In genomic region chr2:24761866-24762265, GRCh38 we compare ENCODE assay signal across 25 cellular contexts.
"Had no signal": no experiment of that assay in that cellular context is flagged by ENCODE, and none has a peak within 500 bp of the region (broad histone marks: within the 10 kb centered on the region; RNA-seq: fewer than 3 reads in every experiment).

No MANE protein-coding gene starts in this region.

- H3K9me3 ChIP-seq: lower lobe of right lung, ovary, psoas muscle, sigmoid colon, upper lobe of left lung, vagina had no signal

- H3K36me3 ChIP-seq: ovary had no signal

- ATAC-seq: activated naive CD4-positive, alpha-beta T cell treated with anti-CD3 and anti-CD28 coated beads, Interleukin-2, amount 50 U/mL, for 72 hours; activated T-helper 17 cell treated with anti-CD3 and anti-CD28 coated beads, Interleukin-2, amount 50 U/mL, for 72 hours; esophagus mucosa; lower lobe of right lung; psoas muscle; stimulated activated effector memory CD8-positive, alpha-beta T cell treated with anti-CD3 and anti-CD28 coated beads, Interleukin-12 subunit alpha, Interleukin-12 subunit beta, amount 100 ng/mL, for 72 hours; WTC11 had no signal

- H3K4me1 Mint-ChIP-seq: nephron, WTC11 had no signal

- H3K4me3 ChIP-seq: lower lobe of right lung, ovary, psoas muscle, sigmoid colon, upper lobe of left lung, vagina had no signal

- H3K4me3 Mint-ChIP-seq: activated CD4-positive, alpha-beta memory T cell treated with anti-CD3 and anti-CD28 coated beads, Interleukin-2, amount 10 ng/mL, durations not matched to agents 7 days and 5 days; activated CD4-positive, alpha-beta T cell treated with anti-CD3 and anti-CD28 coated beads, Interleukin-2, amount 10 ng/mL, durations not matched to agents 7 days and 5 days; activated T-cell treated with anti-CD3 and anti-CD28 coated beads, Interleukin-2, amount 50 U/mL, for 24 hours; activated T-helper 17 cell treated with anti-CD3 and anti-CD28 coated beads, Interleukin-2, amount 50 U/mL, for 72 hours; immature natural killer cell; nephron; stimulated activated effector memory CD8-positive, alpha-beta T cell treated with anti-CD3 and anti-CD28 coated beads, Interleukin-12 subunit alpha, Interleukin-12 subunit beta, amount 100 ng/mL, for 72 hours; stimulated activated naive CD8-positive, alpha-beta T cell treated with anti-CD3 and anti-CD28 coated beads, Interleukin-15, Interleukin-2, amounts not matched to agents 100 ng/mL and 50 ng/mL, for 24 hours; WTC11 had no signal

- H3K27me3 Mint-ChIP-seq: activated CD4-positive, alpha-beta memory T cell treated with anti-CD3 and anti-CD28 coated beads, Interleukin-2, amount 10 ng/mL, durations not matched to agents 7 days and 5 days; activated CD4-positive, alpha-beta T cell treated with anti-CD3 and anti-CD28 coated beads, Interleukin-2, amount 10 ng/mL, durations not matched to agents 7 days and 5 days; activated T-cell treated with anti-CD3 and anti-CD28 coated beads, Interleukin-2, amount 50 U/mL, for 24 hours; activated T-helper 17 cell treated with anti-CD3 and anti-CD28 coated beads, Interleukin-2, amount 50 U/mL, for 72 hours; stimulated activated naive CD8-positive, alpha-beta T cell treated with anti-CD3 and anti-CD28 coated beads, Interleukin-15, Interleukin-2, amounts not matched to agents 100 ng/mL and 50 ng/mL, for 24 hours had no signal

- H3K27me3 ChIP-seq: ovary, sigmoid colon, upper lobe of left lung, vagina had no signal

- H3K27ac ChIP-seq: lower lobe of right lung, ovary, psoas muscle, sigmoid colon, upper lobe of left lung, vagina had no signal

- H3K27ac Mint-ChIP-seq: activated CD4-positive, alpha-beta memory T cell treated with anti-CD3 and anti-CD28 coated beads, Interleukin-2, amount 10 ng/mL, durations not matched to agents 7 days and 5 days; activated CD4-positive, alpha-beta T cell treated with anti-CD3 and anti-CD28 coated beads, Interleukin-2, amount 10 ng/mL, durations not matched to agents 7 days and 5 days; activated naive CD4-positive, alpha-beta T cell treated with anti-CD3 and anti-CD28 coated beads, Interleukin-2, amount 50 U/mL, for 72 hours; activated T-cell treated with anti-CD3 and anti-CD28 coated beads, Interleukin-2, amount 50 U/mL, for 24 hours; activated T-helper 17 cell treated with anti-CD3 and anti-CD28 coated beads, Interleukin-2, amount 50 U/mL, for 72 hours; nephron; stimulated activated effector memory CD8-positive, alpha-beta T cell treated with anti-CD3 and anti-CD28 coated beads, Interleukin-12 subunit alpha, Interleukin-12 subunit beta, amount 100 ng/mL, for 72 hours; stimulated activated naive CD8-positive, alpha-beta T cell treated with anti-CD3 and anti-CD28 coated beads, Interleukin-15, Interleukin-2, amounts not matched to agents 100 ng/mL and 50 ng/mL, for 24 hours; WTC11 had no signal

- FAIRE-seq: small intestine had no signal

- H3K9me3 Mint-ChIP-seq: activated CD4-positive, alpha-beta memory T cell treated with anti-CD3 and anti-CD28 coated beads, Interleukin-2, amount 10 ng/mL, durations not matched to agents 7 days and 5 days; activated CD4-positive, alpha-beta T cell treated with anti-CD3 and anti-CD28 coated beads, Interleukin-2, amount 10 ng/mL, durations not matched to agents 7 days and 5 days; activated naive CD4-positive, alpha-beta T cell treated with anti-CD3 and anti-CD28 coated beads, Interleukin-2, amount 50 U/mL, for 72 hours; activated T-cell treated with anti-CD3 and anti-CD28 coated beads, Interleukin-2, amount 50 U/mL, for 24 hours; activated T-helper 17 cell treated with anti-CD3 and anti-CD28 coated beads, Interleukin-2, amount 50 U/mL, for 72 hours; immature natural killer cell; nephron; stimulated activated effector memory CD8-positive, alpha-beta T cell treated with anti-CD3 and anti-CD28 coated beads, Interleukin-12 subunit alpha, Interleukin-12 subunit beta, amount 100 ng/mL, for 72 hours; stimulated activated naive CD8-positive, alpha-beta T cell treated with anti-CD3 and anti-CD28 coated beads, Interleukin-15, Interleukin-2, amounts not matched to agents 100 ng/mL and 50 ng/mL, for 24 hours; WTC11 had no signal

- H3K4me1 ChIP-seq: lower lobe of right lung, psoas muscle, sigmoid colon, upper lobe of left lung, vagina had no signal

- DNase-seq: activated CD4-positive, alpha-beta memory T cell treated with anti-CD3 and anti-CD28 coated beads, Interleukin-2, amount 10 ng/mL, durations not matched to agents 7 days and 5 days; activated CD4-positive, alpha-beta T cell treated with anti-CD3 and anti-CD28 coated beads for 1 hour; activated CD4-positive, alpha-beta T cell treated with anti-CD3 and anti-CD28 coated beads, Interleukin-2, amount 10 ng/mL, durations not matched to agents 7 days and 5 days; activated CD8-positive, alpha-beta memory T cell treated with anti-CD3 and anti-CD28 coated beads, Interleukin-2, amount 50 U/mL, for 48 hours; activated T-cell treated with anti-CD3 and anti-CD28 coated beads, Interleukin-2, amount 50 U/mL, for 24 hours; cortex of kidney; hippocampal formation; immature natural killer cell; kidney; lower lobe of right lung; ovary; psoas muscle; sigmoid colon; small intestine; stimulated activated CD4-positive, alpha-beta T cell treated with anti-CD3 and anti-CD28 coated beads, Interleukin-4, amount 100 ng/mL, for 24 hours; T-helper 2 cell; upper lobe of left lung had no signal

- H3K36me3 Mint-ChIP-seq: activated naive CD4-positive, alpha-beta T cell treated with anti-CD3 and anti-CD28 coated beads, Interleukin-2, amount 50 U/mL, for 72 hours had no signal
